6 cellular contexts compared by ENCODE assay signal in genomic region chr6:41073968-41074691, GRCh38. TPM values are rescaled to one million over a fixed set of nuclear protein-coding genes. Genes with fewer than 3 reads are reported as not detected.
DNase-seq lines count a peak whose midpoint lies in the region; ATAC-seq and TF ChIP-seq lines count a peak whose summit lies in the region.

No MANE protein-coding gene starts in this region.

- DNase-seq in HT1080 (ENCODE audit: low read depth) (peak; percentile 33), WERI-Rb-1 (no peak), left kidney (ENCODE audit: low read depth, low spot score) (peak; percentile 73), amygdala (lab: John Stamatoyannopoulos, UW) (no peak)
- DNase-seq in stimulated activated CD4-positive, alpha-beta T cell treated with anti-CD3 and anti-CD28 coated beads, Interleukin-15, amount 100 ng/mL, for 24 hours = no peak

- peak overlapping the region; percentile 98 for H3K27ac ChIP-seq in WERI-Rb-1

- H3K9me3 ChIP-seq in WERI-Rb-1 (ENCODE audit: severe bottlenecking) = no peaks in the 10 kb centered on the region

- TF ChIP-seq CTCF in WERI-Rb-1 (IDR thresholded peaks at IDR 0.05; ENCODE audit: low read depth, low read length) = no peak

- H3K27me3 ChIP-seq in WERI-Rb-1 (ENCODE audit: insufficient read depth, low read depth, severe bottlenecking) = no peaks in the 10 kb centered on the region

- ATAC-seq in HG02938 (IDR thresholded peaks at IDR 0.05; ENCODE audit: unreplicated experiment) = no peak

- H3K36me3 ChIP-seq in WERI-Rb-1 = peaks cover 14% of the 10 kb centered on the region

- peak overlapping the region; percentile 99 for H3K4me3 ChIP-seq in WERI-Rb-1 (ENCODE audit: low read depth, low read length)

RNA-seq across cellular contexts. Expression of gene NFYA, which starts 1.4 kb away (rescaled TPM):
- total RNA-seq in HT1080 (2014; rRNA removed; shearing (Covaris generic)) = 7.9 and 11.8 TPM in 2 replicates
- 17.9 and 18.7 TPM in 2 replicates for polyA plus RNA-seq in HT1080 (2015; cell fraction: cytosol; rRNA removed)
- polyA plus RNA-seq in HT1080 (2015; cell fraction: nucleus; rRNA removed) = 30.0 and 32.7 TPM in 2 replicates

RNA-seq across cellular contexts. Expression of gene OARD1, which starts 2.0 kb away (rescaled TPM):
- total RNA-seq in HT1080 (2014; rRNA removed; shearing (Covaris generic)) = 19.0 and 25.5 TPM in 2 replicates
- polyA plus RNA-seq in HT1080 (2015; cell fraction: cytosol; rRNA removed) = 35.3 and 39.3 TPM in 2 replicates
- polyA plus RNA-seq in HT1080 (2015; cell fraction: nucleus; rRNA removed) = 25.1 and 26.6 TPM in 2 replicates

RNA-seq across cellular contexts. Expression of gene APOBEC2, which starts 21.1 kb away (rescaled TPM):
- total RNA-seq in HT1080 (2014; rRNA removed; shearing (Covaris generic)) = not detected in 2 replicates
- polyA plus RNA-seq in HT1080 (2015; cell fraction: cytosol; rRNA removed) = not detected in 2 replicates
- polyA plus RNA-seq in HT1080 (2015; cell fraction: nucleus; rRNA removed) = not detected in 2 replicates

RNA-seq across cellular contexts. Expression of gene TSPO2, which starts 31.9 kb away (rescaled TPM):
- total RNA-seq in HT1080 (2014; rRNA removed; shearing (Covaris generic)) = 0.34 and 0.43 TPM in 2 replicates
- not detected in 2 replicates for polyA plus RNA-seq in HT1080 (2015; cell fraction: cytosol; rRNA removed)
- 0.15 TPM in 1 of 2 replicates, not detected in the other for polyA plus RNA-seq in HT1080 (2015; cell fraction: nucleus; rRNA removed)

RNA-seq across cellular contexts. Expression of gene UNC5CL, which starts 35.1 kb away (rescaled TPM):
- 0.16 and 0.37 TPM in 2 replicates for total RNA-seq in HT1080 (2014; rRNA removed; shearing (Covaris generic))
- polyA plus RNA-seq in HT1080 (2015; cell fraction: cytosol; rRNA removed) = 0.14 and 0.45 TPM in 2 replicates
- polyA plus RNA-seq in HT1080 (2015; cell fraction: nucleus; rRNA removed) = 0.71 and 3.0 TPM in 2 replicates

Comparison
In these comparisons a context has a peak if more than half of its experiments do, and no peak if none do; other contexts are left out.
1. DNase-seq: peak in HT1080 (single experiment) and left kidney (single experiment); none in WERI-Rb-1 (single experiment), amygdala (0 of 56) and stimulated activated CD4-positive, alpha-beta T cell treated with anti-CD3 and anti-CD28 coated beads, Interleukin-15, amount 100 ng/mL, for 24 hours (single experiment).